21 cellular contexts compared by ENCODE assay signal in the genomic region with DNA sequence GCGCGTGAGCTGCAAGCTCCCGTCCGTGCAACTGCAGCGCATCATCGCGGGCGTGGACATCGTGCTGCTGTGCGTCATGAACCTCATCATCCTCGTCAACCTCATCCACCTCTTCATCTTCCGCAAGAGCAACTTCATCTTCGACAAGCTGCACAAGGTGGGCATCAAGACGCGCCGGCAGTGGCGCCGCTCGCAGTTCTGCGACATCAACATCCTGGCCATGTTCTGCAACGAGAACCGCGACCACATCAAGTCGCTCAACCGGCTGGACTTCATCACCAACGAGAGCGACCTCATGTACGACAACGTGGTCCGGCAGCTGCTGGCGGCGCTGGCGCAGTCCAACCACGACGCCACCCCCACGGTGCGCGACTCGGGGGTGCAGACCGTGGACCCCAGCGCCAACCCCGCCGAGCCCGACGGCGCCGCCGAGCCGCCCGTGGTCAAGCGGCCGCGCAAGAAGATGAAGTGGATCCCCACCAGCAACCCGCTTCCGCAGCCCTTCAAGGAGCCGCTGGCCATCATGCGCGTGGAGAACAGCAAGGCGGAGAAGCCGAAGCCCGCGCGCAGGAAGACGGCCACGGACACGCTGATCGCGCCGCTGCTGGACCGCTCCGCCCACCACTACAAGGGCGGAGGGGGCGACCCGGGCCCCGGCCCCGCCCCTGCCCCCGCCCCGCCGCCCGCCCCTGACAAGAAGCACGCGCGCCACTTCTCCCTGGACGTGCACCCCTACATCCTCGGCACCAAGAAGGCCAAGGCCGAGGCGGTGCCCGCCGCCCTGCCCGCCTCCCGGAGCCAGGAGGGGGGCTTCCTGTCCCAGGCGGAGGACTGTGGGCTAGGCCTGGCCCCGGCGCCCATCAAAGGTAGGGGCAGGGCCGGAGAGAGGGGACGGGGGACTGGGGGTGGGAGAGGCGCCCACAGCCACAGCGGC. TPM values are rescaled to one million over a fixed set of nuclear protein-coding genes. Genes with fewer than 3 reads are reported as not detected.
"Had no signal": no experiment of that assay in that cellular context is flagged by ENCODE, and none has a peak within 500 bp of the region (broad histone marks: within the 10 kb centered on the region; RNA-seq: fewer than 3 reads in every experiment).

No MANE protein-coding gene starts in this region.

- H3K4me2 ChIP-seq: hepatocyte had no signal

- H3K4me3 ChIP-seq: colonic mucosa, hepatocyte had no signal

- H3K9me3 ChIP-seq: colonic mucosa, testis had no signal

- DNase-seq: activated CD4-positive, alpha-beta T cell treated with anti-CD3 and anti-CD28 coated beads, Interleukin-2, amount 10 ng/mL, durations not matched to agents 24 days and 14 days; activated CD4-positive, CD25-positive, alpha-beta regulatory T cell; activated CD8-positive, alpha-beta T cell treated with anti-CD3 and anti-CD28 coated beads for 36 hours; activated effector memory CD4-positive, alpha-beta T cell treated with Interleukin-2 at 50 U/mL for 16 hours; activated naive CD4-positive, alpha-beta T cell treated with anti-CD3 and anti-CD28 coated beads, Interleukin-2, amount 10 ng/mL, durations not matched to agents 7 days and 5 days; activated naive CD8-positive, alpha-beta T cell treated with anti-CD3 and anti-CD28 coated beads, Interleukin-2, amount 50 U/mL, for 24 hours; activated T-cell treated with anti-CD3 and anti-CD28 coated beads, Interleukin-2, amount 50 U/mL, for 48 hours; anterior cingulate cortex; colonic mucosa; endodermal cell; foreskin fibroblast; islet precursor cell; mammary epithelial cell; stimulated activated CD4-positive, alpha-beta T cell treated with anti-CD3 and anti-CD28 coated beads, Interleukin-15, amount 100 ng/mL, for 24 hours; stimulated activated CD4-positive, alpha-beta T cell treated with anti-CD3 and anti-CD28 coated beads, Interleukin-2, amount 100 ng/mL, for 48 hours; T1000; testis had no signal

- H3K27me3 ChIP-seq: hepatocyte, testis had no signal

- H3K27ac ChIP-seq: colonic mucosa, epithelial cell of prostate, hepatocyte, testis had no signal

- ATAC-seq: activated CD8-positive, alpha-beta T cell treated with anti-CD3 and anti-CD28 coated beads for 36 hours; activated naive CD8-positive, alpha-beta T cell treated with anti-CD3 and anti-CD28 coated beads, Interleukin-2, amount 50 U/mL, for 24 hours had no signal

- H3K4me1 ChIP-seq: colonic mucosa, testis had no signal

- H3K36me3 ChIP-seq: colonic mucosa had no signal

- H2AFZ ChIP-seq: hepatocyte had no signal

RNA-seq across cellular contexts. Expression of a gene that starts 7.3 kb away (rescaled TPM):
- total RNA-seq: colonic mucosa, renal cortical epithelial cell, skeletal muscle tissue had no signal
